8 cellular contexts compared by ENCODE assay signal in genomic region chr3:23810342-23811116, GRCh38. TPM values are rescaled to one million over a fixed set of nuclear protein-coding genes. Genes with fewer than 3 reads are reported as not detected.
DNase-seq lines count a peak whose midpoint lies in the region; ATAC-seq and TF ChIP-seq lines count a peak whose summit lies in the region.

No MANE protein-coding gene starts in this region.

- H3K27ac ChIP-seq in CD4-positive, alpha-beta T cell (ENCODE audit: low read depth, low read length): peak overlapping the region; percentile 56
- peak overlapping the region; percentile 78 to 92 for H3K27ac ChIP-seq in coronary artery
- peak overlapping the region; percentile 71 to 91 for H3K27ac ChIP-seq in left lung

- no peaks in the 10 kb centered on the region for H3K27me3 Mint-ChIP-seq in CD4-positive, alpha-beta T cell

- no peaks in the 10 kb centered on the region for H3K27me3 ChIP-seq in CD4-positive, alpha-beta T cell (ENCODE audit: control insufficient read depth, insufficient read depth, low read length)
- no peaks in the 10 kb centered on the region for H3K27me3 ChIP-seq in left lung

- intact Hi-C loops in CD4-positive, alpha-beta T cell (cut with DNase I, micrococcal nuclease): no loop called here
- intact Hi-C loops in left lung (cut with DNase I): no loop called here

- TF ChIP-seq CTCF in CD4-positive, alpha-beta T cell (IDR thresholded peaks at IDR 0.05): no peak
- no peak for TF ChIP-seq CTCF in coronary artery (IDR thresholded peaks at IDR 0.05)
- TF ChIP-seq CTCF in left lung (IDR thresholded peaks at IDR 0.05): no peak

- no peaks in the 10 kb centered on the region for H3K9me3 Mint-ChIP-seq in CD4-positive, alpha-beta T cell

- H3K4me3 ChIP-seq in coronary artery: peak overlapping the region; percentile 90
- peak overlapping the region; percentile 64 to 65 for H3K4me3 ChIP-seq in left lung

- CTCF ChIA-PET in CD4-positive, alpha-beta T cell (lab: Charles Lee): no interaction called here

- H3K9me3 ChIP-seq in CD4-positive, alpha-beta T cell (ENCODE audit: control insufficient read depth, low read length): no peaks in the 10 kb centered on the region
- no peaks in the 10 kb centered on the region for H3K9me3 ChIP-seq in left lung

- H3K4me3 Mint-ChIP-seq in CD4-positive, alpha-beta T cell: peak overlapping the region; percentile 98

- DNase-seq in CD4-positive, alpha-beta T cell: peak in 9 of 10 experiments; percentile 2 to 38 (median 17)
- DNase-seq in LHCN-M2 (ENCODE audit: low read depth) (peak; percentile 27), coronary artery (ENCODE audit: low spot score) (peak; percentile 76), left lung (peak; percentile 52 to 87)
- DNase-seq in activated CD4-positive, alpha-beta T cell treated with anti-CD3 and anti-CD28 coated beads for 48 hours: peak; percentile 64
- DNase-seq in stimulated activated CD4-positive, alpha-beta T cell treated with anti-CD3 and anti-CD28 coated beads, Interleukin-4, amount 100 ng/mL, for 48 hours (ENCODE audit: low read depth in 2 of 2): peak; percentile 23 to 35
- no peak for DNase-seq in NK-92 treated with Interleukin-12 subunit alpha and Interleukin-12 subunit beta, amount 100 ng/mL, for 24 hours (lab: John Stamatoyannopoulos, UW)

- no peaks in the 10 kb centered on the region for H3K36me3 ChIP-seq in left lung

- peaks cover 72% of the 10 kb centered on the region for H3K4me1 Mint-ChIP-seq in CD4-positive, alpha-beta T cell (ENCODE audit: low read depth)

- peaks cover 47% of the 10 kb centered on the region for H3K36me3 Mint-ChIP-seq in CD4-positive, alpha-beta T cell (ENCODE audit: low read depth)

- peaks cover 0 to 62% of the 10 kb centered on the region in 2 donors for H3K4me1 ChIP-seq in left lung

- peak overlapping the region; percentile 88 for H3K27ac Mint-ChIP-seq in CD4-positive, alpha-beta T cell

- peak; percentile 19 for ATAC-seq in CD4-positive, alpha-beta T cell (ENCODE audit: poor library complexity)
- peak; percentile 24 for ATAC-seq in GM21360 (IDR thresholded peaks at IDR 0.05; ENCODE audit: unreplicated experiment)
- peak; percentile 43 for ATAC-seq in left lung

- POLR2A ChIA-PET in CD4-positive, alpha-beta T cell (lab: Charles Lee): interaction anchor here (1.1 to 7.4 kb wide), 5 partner anchors 10 to 136 kb away, joined by 3 to 63 read pairs (median 4); partner anchors contain the start of genes NKIRAS1, NR1D2 and RPL15

RNA-seq across cellular contexts. Expression of gene UBE2E1, which starts 4.8 kb away (rescaled TPM):
- 10 to 100 TPM; 49.8 to 52.2 TPM for total RNA-seq in CD4-positive, alpha-beta T cell
- total RNA-seq in LHCN-M2 (2014; rRNA removed) (44.3 and 65.8 TPM in 2 replicates), left lung (10 to 100 TPM; 89.1 to 96.9 TPM)
- 57.4 TPM for polyA plus RNA-seq in LHCN-M2 (2012)
